8 cellular contexts compared by ENCODE assay signal in genomic region chr14:92794961-92795360, GRCh38. TPM values are rescaled to one million over a fixed set of nuclear protein-coding genes. Genes with fewer than 3 reads are reported as not detected.
DNase-seq lines count a peak whose midpoint lies in the region; ATAC-seq and TF ChIP-seq lines count a peak whose summit lies in the region.

No MANE protein-coding gene starts in this region.

- no peak for TF ChIP-seq POLR2A in gastrocnemius medialis (IDR thresholded peaks at IDR 0.05)

- no peak for ATAC-seq in gastrocnemius medialis

- H3K9me3 ChIP-seq in gastrocnemius medialis: no peaks in the 10 kb centered on the region

- H3K27ac ChIP-seq in VCaP (peak overlapping the region; percentile 81), gastrocnemius medialis (peak overlapping the region; percentile 87 to 92 (median 90))

- intact Hi-C loops in gastrocnemius medialis (cut with DNase I; ENCODE audit: low total_unique reads): loop anchor here (1.0 to 10.0 kb wide), 5 partner anchors 47 to 755 kb away; partner anchors contain the start of genes BTBD7, CPSF2, LGMN and LYSET

- H3K36me3 ChIP-seq in gastrocnemius medialis: peaks cover 0 to 11% of the 10 kb centered on the region in 2 donors

- H3K4me1 ChIP-seq in gastrocnemius medialis: peaks cover 15 to 31% of the 10 kb centered on the region in 2 donors

- H3K4me3 ChIP-seq in GM12865 (ENCODE audit: low read depth, low read length): peak overlapping the region; percentile 61
- H3K4me3 ChIP-seq in foreskin fibroblast (ENCODE audit: low read depth in 1 of 2, low read length in 2 of 2): peak overlapping the region; percentile 99 to 100
- peak overlapping the region; percentile 76 to 95 (median 92) for H3K4me3 ChIP-seq in gastrocnemius medialis

- DNase-seq in GM12865 (ENCODE audit: low read depth) (no peak), foreskin fibroblast (no peak), gastrocnemius medialis (no peak), A172 (ENCODE audit: low spot score) (no peak), SK-N-DZ (ENCODE audit: low spot score) (no peak), retina (no peak)
- no peak for DNase-seq in stimulated activated CD4-positive, alpha-beta T cell treated with anti-CD3 and anti-CD28 coated beads, Interleukin-4, amount 100 ng/mL, for 24 hours

- TF ChIP-seq CTCF in GM12865 (IDR thresholded peaks at IDR 0.05; ENCODE audit: insufficient read depth, low read depth, low read length, missing control alignments) (no peak), VCaP (conservative IDR thresholded peaks at IDR 0.05) (no peak), foreskin fibroblast (IDR thresholded peaks at IDR 0.05; ENCODE audit: low read depth, low read length) (no peak), gastrocnemius medialis (IDR thresholded peaks at IDR 0.05 in 4 of 5, conservative IDR thresholded peaks at IDR 0.05 in 1 of 5) (no peak)

- no peaks in the 10 kb centered on the region for H3K27me3 ChIP-seq in gastrocnemius medialis

- in situ Hi-C loops in gastrocnemius medialis (cut with MboI; ENCODE audit: low sequenced_read_pairs in 4 of 4): loop anchor here in 2 of 4 donors (5.0 to 25.0 kb wide), 2 partner anchors 48 to 683 kb away; partner anchors contain the start of genes ATXN3 (in 1 of the 2), CPSF2 (in 1 of the 2), LGMN (in 1 of the 2) and NDUFB1 (in 1 of the 2)

RNA-seq across cellular contexts. Expression of gene GOLGA5, which starts 0.9 kb away (rescaled TPM):
- 10 to 100 TPM; 27.0 to 34.8 (median 33.8) TPM for total RNA-seq in gastrocnemius medialis
- 24.7 and 28.1 TPM in 2 replicates for total RNA-seq in A172 (2014; rRNA removed; shearing (Covaris generic))
- polyA plus RNA-seq in SK-N-DZ (2014; cell fraction: cytosol; rRNA removed): 15.6 and 16.3 TPM in 2 replicates
- polyA plus RNA-seq in SK-N-DZ (2014; cell fraction: nucleus; rRNA removed): 6.4 and 7.7 TPM in 2 replicates

RNA-seq across cellular contexts. Expression of gene LGMN, which starts 46.5 kb away (rescaled TPM):
- 10 to 100 TPM; 53.5 to 78.5 (median 62.8) TPM for total RNA-seq in gastrocnemius medialis
- 13.0 and 21.3 TPM in 2 replicates for total RNA-seq in A172 (2014; rRNA removed; shearing (Covaris generic))
- 18.8 and 21.7 TPM in 2 replicates for polyA plus RNA-seq in SK-N-DZ (2014; cell fraction: cytosol; rRNA removed)
- polyA plus RNA-seq in SK-N-DZ (2014; cell fraction: nucleus; rRNA removed): 11.6 and 12.8 TPM in 2 replicates
